1 cellular context compared by ENCODE assay signal in genomic region chr7:6346581-6346980, GRCh38.
TF ChIP-seq lines count a peak whose summit lies in the region.

No MANE protein-coding gene starts in this region.

TF ChIP-seq in GM23338, 12 proteins besides CTCF, POLR2A, EP300 and RAD21 (continued from another document):
- TF ChIP-seq ETS1 (IDR thresholded peaks at IDR 0.05) (no peak), POLR2AphosphoS5 (IDR thresholded peaks at IDR 0.05; ENCODE audit: low read depth) (no peak), EZH2phosphoT487 (IDR thresholded peaks at IDR 0.05; ENCODE audit: unreplicated experiment) (no peak), JUNB (IDR thresholded peaks at IDR 0.05; ENCODE audit: unreplicated experiment) (no peak), ZNF462 (CRISPR knock-in tag; IDR thresholded peaks at IDR 0.05) (no peak), CREB1 (CRISPR knock-in tag; IDR thresholded peaks at IDR 0.05; ENCODE audit: low read depth) (no peak), ZNF114 (CRISPR knock-in tag; IDR thresholded peaks at IDR 0.05) (no peak), EZH2 (IDR thresholded peaks at IDR 0.05; ENCODE audit: low read depth, unreplicated experiment) (no peak), STAT1 (IDR thresholded peaks at IDR 0.05; ENCODE audit: unreplicated experiment) (no peak), REST (IDR thresholded peaks at IDR 0.05; ENCODE audit: unreplicated experiment) (no peak)
